In the genomic region with DNA sequence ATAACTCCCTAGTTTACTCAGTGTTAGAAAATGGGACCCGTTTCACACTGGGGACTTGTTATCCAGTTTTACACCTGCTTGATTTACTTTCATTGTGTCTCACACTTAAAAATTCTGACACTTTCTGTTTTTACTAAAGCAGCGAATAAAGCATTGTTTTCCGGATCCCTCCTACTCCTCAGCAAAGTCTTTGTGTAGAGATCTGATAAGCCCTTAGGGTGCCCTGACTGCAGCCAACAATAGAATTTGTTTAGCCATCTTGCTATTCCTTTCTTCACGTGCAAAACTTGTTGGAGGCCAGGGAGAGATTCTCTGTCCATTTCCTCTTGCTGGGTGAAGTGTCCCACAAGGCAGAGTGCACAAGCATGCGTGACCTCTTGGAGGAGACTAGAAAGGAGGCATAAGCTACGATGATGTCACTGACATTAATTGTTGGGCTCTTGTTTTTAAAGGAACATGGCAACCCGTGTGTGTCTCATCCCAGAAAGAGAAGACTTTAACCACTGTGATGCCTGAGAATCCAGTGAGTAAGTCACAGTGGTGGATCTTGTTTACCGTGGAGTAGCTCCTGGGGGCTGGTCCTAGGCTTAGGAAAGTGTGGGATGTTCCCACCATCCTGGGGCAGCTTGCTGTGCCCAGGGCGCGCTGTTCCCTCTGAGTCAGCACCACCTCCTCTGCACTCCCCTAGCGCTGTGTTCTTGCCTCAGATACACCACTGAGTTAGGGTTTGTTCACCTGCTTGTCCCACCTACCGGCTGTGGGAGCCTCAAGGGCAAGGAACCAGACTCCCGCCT, we compare ENCODE assay signal across 8 cellular contexts. TPM values are rescaled to one million over a fixed set of nuclear protein-coding genes. Genes with fewer than 3 reads are reported as not detected.
A peak's percentile ranks its signal among the peaks of the same experiment; 100 is the strongest.
DNase-seq lines count a peak whose midpoint lies in the region; ATAC-seq and TF ChIP-seq lines count a peak whose summit lies in the region.

No MANE protein-coding gene starts in this region.

- TF ChIP-seq CTCF in fibroblast of pulmonary artery (IDR thresholded peaks at IDR 0.05; ENCODE audit: low read length, missing control alignments) (no peak), sigmoid colon (IDR thresholded peaks at IDR 0.05) (no peak), lower leg skin (IDR thresholded peaks at IDR 0.05) (no peak)

- DNase-seq in EL (peak; percentile 93), SK-MEL-5 (ENCODE audit: low read depth, low spot score) (peak; percentile 9), fibroblast of pulmonary artery (ENCODE audit: low read depth) (peak; percentile 93), sigmoid colon (peak; percentile 65), DMS79 treated with DMSO at 0.1 percent for 48 hours (lab: John Stamatoyannopoulos, UW) (no peak), lower leg skin (ENCODE audit: low spot score in 2 of 2) (no peak)

- no peak overlapping the region for H3K4me3 ChIP-seq in fibroblast of pulmonary artery (replicated peaks; ENCODE audit: low read depth, low read length)
- H3K4me3 ChIP-seq in sigmoid colon, result no peak overlapping the region
- no peak overlapping the region for H3K4me3 ChIP-seq in lower leg skin (ENCODE audit: low read depth, poor library complexity, severe bottlenecking)

- in situ Hi-C loops in SK-MEL-5 (cut with HindIII; ENCODE audit: low pct_unique_long_range_greater_than_20kb, low sequenced_read_pairs), result no loop called here

- no peaks in the 10 kb centered on the region for H3K9me3 ChIP-seq in sigmoid colon

- no peaks in the 10 kb centered on the region for H3K36me3 ChIP-seq in sigmoid colon

- TF ChIP-seq POLR2A in sigmoid colon (IDR thresholded peaks at IDR 0.05) (no peak), lower leg skin (IDR thresholded peaks at IDR 0.05) (no peak)

- TF ChIP-seq EP300 in sigmoid colon (IDR thresholded peaks at IDR 0.05), result no peak

- 71 to 78% methylated on average over 13 of the region's 13 CpGs for WGBS in sigmoid colon, 2 donors
- 49 to 60% methylated on average over 11 to 12 of the region's 13 CpGs for WGBS in lower leg skin, 2 donors

- H3K27ac ChIP-seq in sigmoid colon, result peak overlapping the region; percentile 79 to 92 (median 88)

- peaks cover 0 to 94% (median 86%) of the 10 kb centered on the region in 4 donors for H3K4me1 ChIP-seq in sigmoid colon

- no peak for ATAC-seq in GM21723 (IDR thresholded peaks at IDR 0.05; ENCODE audit: unreplicated experiment)
- ATAC-seq in HG02981 (IDR thresholded peaks at IDR 0.05; ENCODE audit: unreplicated experiment), result no peak

- no peaks in the 10 kb centered on the region for H3K27me3 ChIP-seq in sigmoid colon

- intact Hi-C loops in sigmoid colon (cut with DNase I) (no loop called here), lower leg skin (cut with DNase I; ENCODE audit: low total_unique reads) (no loop called here)

RNA-seq across cellular contexts. Expression of a gene that starts 27.7 kb away (rescaled TPM):
- total RNA-seq in SK-MEL-5 (2014; rRNA removed; shearing (Covaris generic)), result 1.2 and 2.3 TPM in 2 replicates
- 2.4 and 3.3 TPM in 2 replicates for polyA plus RNA-seq in SK-MEL-5 (2015; cell fraction: cytosol; rRNA removed)
- 0.72 and 1.1 TPM in 2 replicates for polyA plus RNA-seq in SK-MEL-5 (2015; cell fraction: nucleus; rRNA removed)
- total RNA-seq in sigmoid colon, result 100 to 1,000 TPM; 115 to 145 (median 130) TPM
- polyA plus RNA-seq in sigmoid colon, result 10 to 100 TPM; 36.6 to 92.2 (median 91.1) TPM
- 100 to 1,000 TPM; 117 to 238 (median 145) TPM for total RNA-seq in lower leg skin

Comparison
In these comparisons a context has a peak if more than half of its experiments do, and no peak if none do; other contexts are left out.
1. DNase-seq: peak in EL (single experiment), SK-MEL-5 (single experiment), fibroblast of pulmonary artery (single experiment) and sigmoid colon (single experiment); none in DMS79 treated with DMSO at 0.1 percent for 48 hours (single experiment) and lower leg skin (0 of 2).
2. RNA of a gene that starts 27.7 kb away (total RNA-seq): 117 to 238 TPM in lower leg skin and 115 to 145 TPM in sigmoid colon; 1.2 to 2.3 TPM in SK-MEL-5; every median in the first group is over 10 times any median in the second.